In the genomic region with DNA sequence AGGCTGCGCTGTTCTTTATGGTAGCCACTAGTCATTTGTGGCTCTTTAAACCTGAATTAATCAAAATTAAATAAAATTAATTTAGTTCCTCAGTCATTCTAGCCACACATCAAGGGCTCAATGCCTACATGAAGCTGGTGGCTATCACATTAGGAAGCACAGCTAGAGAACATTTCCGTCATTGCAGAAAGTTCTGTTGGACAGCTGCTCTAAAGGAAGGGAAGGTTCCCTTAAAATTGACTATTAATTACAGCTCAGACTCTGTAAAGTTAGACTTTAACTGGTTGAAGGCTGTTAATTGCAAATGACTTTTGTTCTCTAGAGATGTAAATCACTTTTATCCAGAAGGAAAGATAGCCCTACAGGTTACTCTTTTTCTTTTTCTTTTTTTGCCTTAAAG, we compare ENCODE assay signal across 16 cellular contexts.
"Had no signal": no experiment of that assay in that cellular context is flagged by ENCODE, and none has a peak within 500 bp of the region (broad histone marks: within the 10 kb centered on the region; RNA-seq: fewer than 3 reads in every experiment).

No MANE protein-coding gene starts in this region.

- DNase-seq: activated B cell treated with CpG ODN at 0.5 μM for 24 hours; activated CD4-positive, alpha-beta T cell treated with anti-CD3 and anti-CD28 coated beads for 36 hours; activated CD4-positive, alpha-beta T cell treated with anti-CD3 and anti-CD28 coated beads, Interleukin-2, amount 50 U/mL, for 48 hours; activated CD8-positive, alpha-beta memory T cell treated with anti-CD3 and anti-CD28 coated beads, Interleukin-2, amount 50 U/mL, for 48 hours; activated naive CD4-positive, alpha-beta T cell; activated T-cell treated with anti-CD3 and anti-CD28 coated beads, Interleukin-2, amount 50 U/mL, for 4 hours; colonic mucosa; nephron progenitor cell; stimulated activated CD4-positive, alpha-beta T cell treated with anti-CD3 and anti-CD28 coated beads, Interleukin-2, amount 100 ng/mL, for 48 hours; stimulated activated CD8-positive, alpha-beta memory T cell treated with anti-CD3 and anti-CD28 coated beads, Interleukin-4, amount 100 ng/mL, for 48 hours; stimulated activated naive B cell treated with anti-CD40 and anti-IgM and Interleukin-4, amounts not matched to agents 10 μg/mL and 1 μg/mL and 100 μg/mL, for 72 hours; T-helper 17 cell had no signal

- FAIRE-seq: astrocyte, pancreas had no signal

- H3K4me1 ChIP-seq: colonic mucosa, pancreas, right lobe of liver had no signal

- H3K27ac ChIP-seq: colonic mucosa, pancreas had no signal

- H3K4me3 ChIP-seq: adrenal gland, colonic mucosa, pancreas, right lobe of liver had no signal

- H3K9me3 ChIP-seq: adrenal gland, colonic mucosa, pancreas, right lobe of liver had no signal

- ATAC-seq: activated CD4-positive, alpha-beta T cell treated with anti-CD3 and anti-CD28 coated beads for 36 hours; activated T-cell treated with anti-CD3 and anti-CD28 coated beads, Interleukin-2, amount 50 U/mL, for 4 hours; pancreas; stimulated activated naive B cell treated with anti-CD40 and anti-IgM and Interleukin-4, amounts not matched to agents 10 μg/mL and 1 μg/mL and 100 μg/mL, for 72 hours; T-helper 17 cell had no signal

- H3K36me3 ChIP-seq: adrenal gland, colonic mucosa, right lobe of liver had no signal

- H3K27me3 ChIP-seq: adrenal gland, colonic mucosa, pancreas, right lobe of liver had no signal
